29 cellular contexts compared by ENCODE assay signal in the genomic region with DNA sequence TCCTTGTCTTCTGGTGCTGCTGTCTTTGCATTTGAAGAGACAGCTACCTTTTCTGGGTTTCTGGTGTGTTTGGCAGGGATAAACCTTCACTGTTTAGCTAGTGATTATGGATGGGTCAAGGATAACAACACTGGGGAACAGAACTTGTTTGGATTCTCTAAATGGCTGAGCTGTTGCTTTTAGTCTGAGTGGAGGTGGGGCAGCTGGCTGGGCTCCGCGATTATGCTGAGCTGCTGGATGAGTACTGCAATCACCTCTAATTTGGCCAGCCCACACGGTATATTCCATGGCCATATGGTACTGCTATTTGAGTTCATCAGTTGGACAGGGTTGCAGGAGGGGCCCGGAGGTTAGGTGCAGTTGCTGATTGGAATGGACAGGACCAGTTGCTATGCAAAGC.
DNase-seq lines count a peak whose midpoint lies in the region; ATAC-seq, FAIRE-seq and TF ChIP-seq lines count a peak whose summit lies in the region.
"Had no signal": no experiment of that assay in that cellular context is flagged by ENCODE, and none has a peak within 500 bp of the region (broad histone marks: within the 10 kb centered on the region; RNA-seq: fewer than 3 reads in every experiment).

No MANE protein-coding gene starts in this region.

- ATAC-seq in right lobe of liver = peak; percentile 58 to 74 (median 68)
- no peak for ATAC-seq in HepG2
- ATAC-seq in GM19328 (IDR thresholded peaks at IDR 0.05; ENCODE audit: unreplicated experiment) = no peak
- no peak for ATAC-seq in natural killer cell
- ATAC-seq in activated T-helper 17 cell treated with anti-CD3 and anti-CD28 coated beads, Interleukin-2, amount 50 U/mL, for 72 hours (replicated peaks) = no peak
- ATAC-seq: K562 had no signal

- no peak overlapping the region for H3K4me3 Mint-ChIP-seq in nephron progenitor cell
- H3K4me3 Mint-ChIP-seq in natural killer cell = no peak overlapping the region
- no peak overlapping the region for H3K4me3 Mint-ChIP-seq in activated T-helper 17 cell treated with anti-CD3 and anti-CD28 coated beads, Interleukin-2, amount 50 U/mL, for 72 hours
- H3K4me3 Mint-ChIP-seq: CD4-positive, alpha-beta T cell had no signal

- no peaks in the 10 kb centered on the region for H3K27me3 ChIP-seq in right lobe of liver
- no peaks in the 10 kb centered on the region for H3K27me3 ChIP-seq in HepG2 (ENCODE audit: control insufficient read depth in 1 of 2, insufficient read depth in 2 of 2, low read length in 2 of 2)
- H3K27me3 ChIP-seq: BLaER1 had no signal

- no peaks in the 10 kb centered on the region for H3K27me3 Mint-ChIP-seq in nephron progenitor cell (ENCODE audit: low read depth, poor library complexity)
- no peaks in the 10 kb centered on the region for H3K27me3 Mint-ChIP-seq in natural killer cell (ENCODE audit: low read depth in 2 of 2)
- no peaks in the 10 kb centered on the region for H3K27me3 Mint-ChIP-seq in activated T-helper 17 cell treated with anti-CD3 and anti-CD28 coated beads, Interleukin-2, amount 50 U/mL, for 72 hours
- H3K27me3 Mint-ChIP-seq: CD4-positive, alpha-beta T cell had no signal

- CTCF ChIA-PET in HepG2 (lab: Yijun Ruan, JAX; ENCODE audit: low intra/inter-chr PET ratio, low total read pairs) = no interaction called here

- H3K36me3 Mint-ChIP-seq in nephron progenitor cell (ENCODE audit: low read depth) (no peaks in the 10 kb centered on the region), natural killer cell (no peaks in the 10 kb centered on the region)
- H3K36me3 Mint-ChIP-seq in activated T-helper 17 cell treated with anti-CD3 and anti-CD28 coated beads, Interleukin-2, amount 50 U/mL, for 72 hours (ENCODE audit: low read depth) = no peaks in the 10 kb centered on the region

- peaks cover 3% of the 10 kb centered on the region for H3K9me3 Mint-ChIP-seq in nephron progenitor cell
- peaks cover 0 to 2% of the 10 kb centered on the region in 2 donors for H3K9me3 Mint-ChIP-seq in natural killer cell
- no peaks in the 10 kb centered on the region for H3K9me3 Mint-ChIP-seq in activated T-helper 17 cell treated with anti-CD3 and anti-CD28 coated beads, Interleukin-2, amount 50 U/mL, for 72 hours
- H3K9me3 Mint-ChIP-seq: CD4-positive, alpha-beta T cell had no signal

- in situ Hi-C loops in HepG2 (cut with HindIII; ENCODE audit: extremely low pct_ligation_motif_present, low pct_unique_long_range_greater_than_20kb) = no loop called here
- in situ Hi-C loops in GM13976 (cut with MboI; ENCODE audit: low sequenced_read_pairs, unreplicated experiment) = no loop called here

- no peaks in the 10 kb centered on the region for H3K79me2 ChIP-seq in HepG2 (ENCODE audit: insufficient read depth, low read length)

- FAIRE-seq in HepG2 (lab: Jason Lieb, UNC) = no peak
- FAIRE-seq: G401.6, GM12892, GM18507, GM19239, H54, K562 had no signal

- H3K27ac ChIP-seq in right lobe of liver = no peak overlapping the region
- H3K27ac ChIP-seq in HepG2 (ENCODE audit: extremely low read length, insufficient read depth, low read length) = no peak overlapping the region
- H3K27ac ChIP-seq: 22Rv1, BLaER1, PC-9, SK-N-MC had no signal

- peaks cover 0 to 17% (median 5%) of the 10 kb centered on the region in 4 donors for H3K4me1 ChIP-seq in right lobe of liver
- H3K4me1 ChIP-seq in HepG2 (ENCODE audit: insufficient read depth, low read length) = no peaks in the 10 kb centered on the region
- H3K4me1 ChIP-seq: BLaER1, Caco-2 had no signal

- peaks cover 5% of the 10 kb centered on the region for H3K4me1 Mint-ChIP-seq in nephron progenitor cell
- H3K4me1 Mint-ChIP-seq in natural killer cell = no peaks in the 10 kb centered on the region
- no peaks in the 10 kb centered on the region for H3K4me1 Mint-ChIP-seq in activated T-helper 17 cell treated with anti-CD3 and anti-CD28 coated beads, Interleukin-2, amount 50 U/mL, for 72 hours

- H3K4me3 ChIP-seq in right lobe of liver = no peak overlapping the region
- no peak overlapping the region for H3K4me3 ChIP-seq in HepG2 (replicated peaks in 1 of 3; ENCODE audit: insufficient read depth in 1 of 3, low read depth in 2 of 3, low read length in 3 of 3)
- H3K4me3 ChIP-seq: BLaER1, K562, PC-9, SK-N-MC had no signal

- H3K4me2 ChIP-seq in HepG2 (ENCODE audit: low read depth, low read length) = no peak overlapping the region
- H3K4me2 ChIP-seq: BLaER1, PC-9 had no signal

- POLR2A ChIA-PET in HepG2 (lab: Yijun Ruan, JAX) = no interaction called here

- no TSS peak for BruUV-seq in HepG2 (replicated peaks; lab: Mats Ljungman, UMichigan)

- no peaks in the 10 kb centered on the region; the same call in 1 of the 2 replicates for H4K20me1 ChIP-seq in HepG2 (ENCODE audit: insufficient read depth, low read length)
- H4K20me1 ChIP-seq: BLaER1 had no signal

- WGBS in right lobe of liver (ENCODE audit: insufficient coverage, low coverage, low lambda C conversion rate, missing lambda C conversion rate) = 35% methylated on average over 2 of the region's 4 CpGs
- WGBS in HepG2 (ENCODE audit: low lambda C conversion rate) = 0% methylated on average over 4 of the region's 4 CpGs

- TF ChIP-seq EP300 in HepG2 (IDR thresholded peaks at IDR 0.05; ENCODE audit: low read depth in 2 of 2, low read length in 2 of 2) (no peak), HepG2 (CRISPR knock-in tag; IDR thresholded peaks at IDR 0.05; ENCODE audit: borderline replicate concordance) (no peak)

- DNase-seq in right lobe of liver (peak in 1 of 3 donors; percentile 56), HepG2 (ENCODE audit: low spot score) (no peak), NCI-H82 treated with DMSO at 0.1 percent for 48 hours (lab: John Stamatoyannopoulos, UW; ENCODE audit: unreplicated experiment) (peak; percentile 82), nephron progenitor cell (no peak), natural killer cell (no peak), GM13976 (ENCODE audit: low spot score) (no peak)
- DNase-seq: ACHN; Caco-2; CD4-positive, alpha-beta T cell; MM.1S; NCI-H1048; NCI-H1417 treated with DMSO at 0.1 percent for 48 hours; NCI-H187 treated with DMSO at 0.1 percent for 48 hours; NCI-H2107; PC-9; RPMI8226; SHP77; SW 1271 had no signal

- H3K9ac ChIP-seq in HepG2 (ENCODE audit: insufficient read depth, low read depth, low read length) = no peak overlapping the region
- H3K9ac ChIP-seq: BLaER1 had no signal

- H3K27ac Mint-ChIP-seq in nephron progenitor cell = peak overlapping the region; percentile 48
- no peak overlapping the region for H3K27ac Mint-ChIP-seq in natural killer cell
- no peak overlapping the region for H3K27ac Mint-ChIP-seq in activated T-helper 17 cell treated with anti-CD3 and anti-CD28 coated beads, Interleukin-2, amount 50 U/mL, for 72 hours
- H3K27ac Mint-ChIP-seq: CD4-positive, alpha-beta T cell had no signal

- no peaks in the 10 kb centered on the region for H3K9me3 ChIP-seq in right lobe of liver
- H3K9me3 ChIP-seq in HepG2 (ENCODE audit: low read length) = no peaks in the 10 kb centered on the region
- H3K9me3 ChIP-seq: BLaER1, Caco-2 had no signal

- no peak for TF ChIP-seq RAD21 in HepG2 (CRISPR knock-in tag; IDR thresholded peaks at IDR 0.05)

- no peak for TF ChIP-seq POLR2A in right lobe of liver (IDR thresholded peaks at IDR 0.05)
- TF ChIP-seq POLR2A in HepG2 (IDR thresholded peaks at IDR 0.05; ENCODE audit: insufficient read depth in 1 of 2, low read depth in 2 of 2, low read length in 2 of 2) = no peak

- TF ChIP-seq CTCF in right lobe of liver (IDR thresholded peaks at IDR 0.05) = no peak
- TF ChIP-seq CTCF in HepG2 (CRISPR knock-in tag; IDR thresholded peaks at IDR 0.05) = no peak
- no peak for TF ChIP-seq CTCF in nephron progenitor cell (IDR thresholded peaks at IDR 0.05)
- TF ChIP-seq CTCF in natural killer cell (IDR thresholded peaks at IDR 0.05) = no peak
- TF ChIP-seq CTCF in GM13976 (IDR thresholded peaks at IDR 0.05; ENCODE audit: borderline replicate concordance, control extremely low read depth, extremely low read depth, insufficient read depth, missing control alignments) = no peak

- H2AFZ ChIP-seq in HepG2 (ENCODE audit: low read length) = no peak overlapping the region
- H2AFZ ChIP-seq: PC-9 had no signal

- H3K36me3 ChIP-seq in right lobe of liver = no peaks in the 10 kb centered on the region
- H3K36me3 ChIP-seq in HepG2 (replicated peaks in 1 of 2; ENCODE audit: control insufficient read depth in 1 of 2, insufficient read depth in 2 of 2, low read length in 2 of 2) = no peaks in the 10 kb centered on the region
- H3K36me3 ChIP-seq: BLaER1 had no signal

- intact Hi-C loops in right lobe of liver (cut with DNase I) = no loop called here
- intact Hi-C loops in HepG2 (cut with micrococcal nuclease; ENCODE audit: unreplicated experiment) = no loop called here
- intact Hi-C loops in natural killer cell (cut with micrococcal nuclease) = no loop called here

TF ChIP-seq in HepG2, 621 proteins besides CTCF, POLR2A, EP300 and RAD21 (continues in another document):
- TF ChIP-seq ZNF530 (CRISPR knock-in tag; IDR thresholded peaks at IDR 0.05; ENCODE audit: low read depth) (no peak), ZKSCAN1 (IDR thresholded peaks at IDR 0.05; ENCODE audit: low read length) (no peak), SMAD3 (CRISPR knock-in tag; IDR thresholded peaks at IDR 0.05) (no peak), PPARG (CRISPR knock-in tag; conservative IDR thresholded peaks at IDR 0.05) (no peak), ZFP1 (CRISPR knock-in tag; IDR thresholded peaks at IDR 0.05) (no peak), SIX1 (CRISPR knock-in tag; IDR thresholded peaks at IDR 0.05; ENCODE audit: borderline replicate concordance) (no peak), PHB2 (IDR thresholded peaks at IDR 0.05; ENCODE audit: partially characterized antibody) (no peak), SP140L (CRISPR knock-in tag; IDR thresholded peaks at IDR 0.05; ENCODE audit: borderline replicate concordance) (no peak), PAF1 (CRISPR knock-in tag; IDR thresholded peaks at IDR 0.05) (no peak)
- TF ChIP-seq, protein P1, sequence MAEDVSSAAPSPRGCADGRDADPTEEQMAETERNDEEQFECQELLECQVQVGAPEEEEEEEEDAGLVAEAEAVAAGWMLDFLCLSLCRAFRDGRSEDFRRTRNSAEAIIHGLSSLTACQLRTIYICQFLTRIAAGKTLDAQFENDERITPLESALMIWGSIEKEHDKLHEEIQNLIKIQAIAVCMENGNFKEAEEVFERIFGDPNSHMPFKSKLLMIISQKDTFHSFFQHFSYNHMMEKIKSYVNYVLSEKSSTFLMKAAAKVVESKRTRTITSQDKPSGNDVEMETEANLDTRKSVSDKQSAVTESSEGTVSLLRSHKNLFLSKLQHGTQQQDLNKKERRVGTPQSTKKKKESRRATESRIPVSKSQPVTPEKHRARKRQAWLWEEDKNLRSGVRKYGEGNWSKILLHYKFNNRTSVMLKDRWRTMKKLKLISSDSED (CRISPR knock-in tag; IDR thresholded peaks at IDR 0.05) = no peak

Comparison
In these comparisons a context has a peak if more than half of its experiments do, and no peak if none do; other contexts are left out.
1. ATAC-seq: peak in right lobe of liver (4 of 4); none in HepG2 (single experiment), GM19328 (single experiment), natural killer cell (0 of 3) and activated T-helper 17 cell treated with anti-CD3 and anti-CD28 coated beads, Interleukin-2, amount 50 U/mL, for 72 hours (single experiment).